ENCODE assay signal across 8 cellular contexts in the genomic region with DNA sequence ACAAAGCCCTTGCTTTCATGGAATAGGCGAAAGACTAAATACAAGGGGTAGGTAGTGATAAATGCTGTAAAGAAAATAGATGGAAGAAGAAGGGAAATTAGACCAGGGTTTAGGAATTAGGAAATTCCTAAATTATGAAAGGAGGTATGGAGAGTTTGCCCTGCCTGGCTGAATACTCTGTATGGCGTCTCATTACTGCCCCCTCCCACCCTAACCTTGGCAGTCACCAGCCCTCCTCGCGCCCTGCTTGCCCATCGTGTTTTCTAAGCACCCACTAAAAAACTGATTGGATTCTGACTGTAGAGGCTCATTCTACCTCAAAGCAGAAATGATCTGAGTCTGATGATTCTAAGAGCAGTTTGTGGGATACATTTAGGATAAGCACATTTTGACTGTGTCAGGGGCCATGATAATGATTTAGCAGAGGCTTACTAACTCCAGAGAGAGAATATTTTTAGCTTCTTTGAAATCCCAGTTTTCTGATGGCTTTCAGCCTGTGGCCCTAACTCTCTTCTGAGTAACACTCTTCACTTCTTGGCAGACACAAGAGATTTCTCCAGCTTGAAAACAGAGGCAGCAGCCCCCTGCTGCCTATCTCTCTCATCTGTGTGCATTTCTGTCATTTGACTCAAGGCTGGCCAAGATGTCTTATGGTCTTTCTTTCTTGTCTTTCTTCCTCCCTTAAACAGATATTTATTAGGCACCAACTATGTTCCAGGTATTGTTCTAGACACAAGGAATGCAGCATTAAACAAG. TPM values are rescaled to one million over a fixed set of nuclear protein-coding genes. Genes with fewer than 3 reads are reported as not detected.
A peak's percentile ranks its signal among the peaks of the same experiment; 100 is the strongest.
DNase-seq lines count a peak whose midpoint lies in the region; ATAC-seq, FAIRE-seq and TF ChIP-seq lines count a peak whose summit lies in the region.

No MANE protein-coding gene starts in this region.

- H3K4me3 ChIP-seq in endothelial cell of umbilical vein (replicated peaks in 1 of 3; ENCODE audit: insufficient read depth in 1 of 3, low read depth in 1 of 3, low read length in 3 of 3) (no peak overlapping the region), sigmoid colon (peak overlapping the region in 1 of 4 donors; percentile 86), lower lobe of right lung (no peak overlapping the region)

- H3K36me3 ChIP-seq in endothelial cell of umbilical vein (ENCODE audit: control insufficient read depth in 2 of 2, extremely low read depth in 1 of 2, insufficient read depth in 2 of 2, low read length in 2 of 2) (no peaks in the 10 kb centered on the region), sigmoid colon (no peaks in the 10 kb centered on the region), lower lobe of right lung (no peaks in the 10 kb centered on the region)

- POLR2A ChIA-PET in endothelial cell of umbilical vein (lab: Charles Lee) = no interaction called here

- TF ChIP-seq EP300 in sigmoid colon (IDR thresholded peaks at IDR 0.05) = no peak

- no TSS peak for BruUV-seq in endothelial cell of umbilical vein (replicated peaks; lab: Mats Ljungman, UMichigan)

- H3K4me1 ChIP-seq in endothelial cell of umbilical vein (ENCODE audit: control insufficient read depth, extremely low read depth, insufficient read depth, low read length) (peaks cover 8% of the 10 kb centered on the region), sigmoid colon (peaks cover 0 to 37% (median 29%) of the 10 kb centered on the region in 4 donors), lower lobe of right lung (peaks cover 23% of the 10 kb centered on the region)

- DNase-seq in NCI-H82 (lab: John Stamatoyannopoulos, UW) = peak; percentile 29
- DNase-seq in NCI-H82 treated with DMSO at 0.1 percent for 48 hours (lab: John Stamatoyannopoulos, UW; ENCODE audit: unreplicated experiment) = no peak
- peak; percentile 28 for DNase-seq in OCI-M1 (lab: John Stamatoyannopoulos, UW)
- no peak for DNase-seq in endothelial cell of umbilical vein (ENCODE audit: low read depth, low spot score)
- DNase-seq in sigmoid colon = no peak
- DNase-seq in lower lobe of right lung = no peak
- DNase-seq in D721Med (ENCODE audit: insufficient read length, low spot score) = no peak
- no peak for DNase-seq in RCC 7860 (ENCODE audit: low spot score)

- peaks cover 11 to 16% of the 10 kb centered on the region in 2 experiments for H3K27me3 ChIP-seq in endothelial cell of umbilical vein (ENCODE audit: control insufficient read depth in 2 of 2, insufficient read depth in 2 of 2, low read length in 2 of 2)
- no peaks in the 10 kb centered on the region for H3K27me3 ChIP-seq in sigmoid colon
- no peaks in the 10 kb centered on the region for H3K27me3 ChIP-seq in lower lobe of right lung (ENCODE audit: low read depth)

- CTCF ChIA-PET in endothelial cell of umbilical vein (lab: Charles Lee) = interaction anchor here (1.1 to 1.5 kb wide), 3 partner anchors 21 to 447 kb away, joined by 3 to 5 read pairs (median 3); no protein-coding TSS in a partner anchor

- TF ChIP-seq POLR2A in endothelial cell of umbilical vein (IDR thresholded peaks at IDR 0.05; ENCODE audit: low read depth, low read length) = no peak
- no peak for TF ChIP-seq POLR2A in sigmoid colon (IDR thresholded peaks at IDR 0.05)

- H3K9me3 ChIP-seq in endothelial cell of umbilical vein (replicated peaks; ENCODE audit: control insufficient read depth, insufficient read depth, low read length) (no peaks in the 10 kb centered on the region), sigmoid colon (no peaks in the 10 kb centered on the region), lower lobe of right lung (no peaks in the 10 kb centered on the region)

- WGBS in sigmoid colon, 2 donors = 71 to 74% methylated on average over 5 of the region's 5 CpGs

- no peaks in the 10 kb centered on the region for H3K9me1 ChIP-seq in endothelial cell of umbilical vein (replicated peaks; ENCODE audit: control insufficient read depth, extremely low read depth, insufficient read depth, low read length)

- no peak overlapping the region for H3K9ac ChIP-seq in endothelial cell of umbilical vein (replicated peaks; ENCODE audit: extremely low read depth, insufficient read depth, low read length)

- peaks cover 24% of the 10 kb centered on the region for H3K79me2 ChIP-seq in endothelial cell of umbilical vein (ENCODE audit: control insufficient read depth, insufficient read depth, low read length)

- intact Hi-C loops in endothelial cell of umbilical vein (cut with micrococcal nuclease) = loop anchor here (5.0 to 10.0 kb wide), 4 partner anchors 47 to 482 kb away; a partner anchor contains a TSS
- intact Hi-C loops in sigmoid colon (cut with DNase I) = no loop called here
- intact Hi-C loops in lower lobe of right lung (cut with DNase I) = no loop called here

- dilution Hi-C loops in endothelial cell of umbilical vein (cut with MboI; ENCODE audit: extremely low pct_ligation_motif_present, low sequenced_read_pairs) = no loop called here

- no peak for ATAC-seq in lower lobe of right lung

- no peak overlapping the region for H3K27ac ChIP-seq in endothelial cell of umbilical vein (ENCODE audit: insufficient read depth, low read depth, low read length)
- peak overlapping the region in 3 of 4 donors; percentile 56 to 86 (median 85) for H3K27ac ChIP-seq in sigmoid colon
- no peak overlapping the region for H3K27ac ChIP-seq in lower lobe of right lung

- peak overlapping the region; percentile 60 for H3K4me2 ChIP-seq in endothelial cell of umbilical vein (ENCODE audit: insufficient read depth, low read length)

- FAIRE-seq in endothelial cell of umbilical vein (lab: Jason Lieb, UNC) (no peak), D721Med (lab: Jason Lieb, UNC) (no peak), RCC 7860 (lab: Jason Lieb, UNC) (no peak)

- peaks cover 6% of the 10 kb centered on the region for H4K20me1 ChIP-seq in endothelial cell of umbilical vein (replicated peaks; ENCODE audit: control insufficient read depth, extremely low read depth, insufficient read depth, low read length)

- H2AFZ ChIP-seq in endothelial cell of umbilical vein (ENCODE audit: low read depth, low read length) = peak overlapping the region; percentile 89

- TF ChIP-seq CTCF in endothelial cell of umbilical vein (IDR thresholded peaks at IDR 0.05; ENCODE audit: extremely low read depth in 1 of 2, insufficient read depth in 1 of 2, low read depth in 1 of 2, low read length in 2 of 2) = no peak
- no peak for TF ChIP-seq CTCF in sigmoid colon (IDR thresholded peaks at IDR 0.05)
- no peak for TF ChIP-seq CTCF in lower lobe of right lung (IDR thresholded peaks at IDR 0.05)
- no peak for TF ChIP-seq CTCF in D721Med (IDR thresholded peaks at IDR 0.05; ENCODE audit: insufficient read depth, missing control alignments)

TF ChIP-seq in endothelial cell of umbilical vein, 7 proteins besides CTCF, POLR2A, EP300 and RAD21:
- no peak for TF ChIP-seq FOS (IDR thresholded peaks at IDR 0.05; ENCODE audit: borderline replicate concordance, insufficient read depth, low read length)

RNA-seq across cellular contexts. Expression of a gene that starts 1.4 kb away (rescaled TPM):
- total RNA-seq in endothelial cell of umbilical vein = 30.9 and 33.7 TPM in 2 replicates
- 5.0 and 7.2 TPM in 2 replicates for polyA plus RNA-seq in endothelial cell of umbilical vein
- polyA plus RNA-seq in endothelial cell of umbilical vein (2011; cell fraction: cytosol; rRNA removed) = 5.2 and 5.7 TPM in 2 replicates
- polyA plus RNA-seq in endothelial cell of umbilical vein (2011; cell fraction: nucleus; rRNA removed) = 46.3 and 53.6 TPM in 2 replicates
- 12.2 and 13.7 TPM in 2 replicates for polyA plus RNA-seq in endothelial cell of umbilical vein (2012)
- 25.6 and 32.6 TPM in 2 replicates for polyA minus RNA-seq in endothelial cell of umbilical vein
- polyA minus RNA-seq in endothelial cell of umbilical vein (2011; cell fraction: cytosol; rRNA and poly(A)+ RNA removed) = 7.1 TPM
- polyA minus RNA-seq in endothelial cell of umbilical vein (2011; cell fraction: nucleus; rRNA and poly(A)+ RNA removed) = 96.0 and 119 TPM in 2 replicates
- total RNA-seq in sigmoid colon = 10 to 100 TPM; 29.9 to 40.2 (median 33.1) TPM
- 10 to 100 TPM in 1 of 3 donors, 1 to 10 TPM in 2; 2.4 to 12.9 (median 8.4) TPM for polyA plus RNA-seq in sigmoid colon
- 43.6 TPM for total RNA-seq in lower lobe of right lung

Comparison
In these comparisons a context has a peak if more than half of its experiments do, and no peak if none do; other contexts are left out.
1. DNase-seq: peak in NCI-H82 (single experiment) and OCI-M1 (single experiment); none in NCI-H82 treated with DMSO at 0.1 percent for 48 hours (single experiment), endothelial cell of umbilical vein (single experiment), sigmoid colon (single experiment), lower lobe of right lung (single experiment), D721Med (single experiment) and RCC 7860 (single experiment).
2. H3K27ac ChIP-seq: peak in sigmoid colon (3 of 4); none in endothelial cell of umbilical vein (single experiment) and lower lobe of right lung (single experiment).